In the genomic region with DNA sequence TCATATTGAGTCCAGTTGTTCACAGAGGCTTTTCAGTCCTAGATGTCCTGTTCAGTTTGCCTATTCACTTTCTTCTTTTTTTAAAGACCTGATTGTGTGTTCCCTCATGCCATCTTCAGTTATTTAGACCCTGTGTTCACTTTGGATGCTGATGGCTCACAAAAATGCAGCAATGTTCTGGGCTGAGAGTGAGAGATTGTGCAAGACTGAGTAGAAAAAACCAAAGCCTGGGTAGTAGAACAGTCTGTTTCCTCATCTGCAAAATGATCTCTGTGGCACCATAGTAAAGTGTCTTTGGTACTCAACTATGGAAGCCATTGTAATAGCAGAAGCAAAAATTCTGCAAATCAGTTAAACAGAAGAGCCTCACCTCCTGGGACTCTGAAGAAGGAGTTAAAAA, we compare ENCODE assay signal across 24 cellular contexts.
"Had no signal": no experiment of that assay in that cellular context is flagged by ENCODE, and none has a peak within 500 bp of the region (broad histone marks: within the 10 kb centered on the region; RNA-seq: fewer than 3 reads in every experiment).

No MANE protein-coding gene starts in this region.

- H3K27ac ChIP-seq: VCaP had no signal

- H3K36me3 Mint-ChIP-seq: activated CD4-positive, alpha-beta memory T cell treated with anti-CD3 and anti-CD28 coated beads for 36 hours; activated naive CD4-positive, alpha-beta T cell treated with anti-CD3 and anti-CD28 coated beads, Interleukin-2, amount 50 U/mL, for 72 hours had no signal

- H3K9me3 Mint-ChIP-seq: activated CD4-positive, alpha-beta memory T cell treated with anti-CD3 and anti-CD28 coated beads for 36 hours; activated CD4-positive, alpha-beta T cell treated with anti-CD3 and anti-CD28 coated beads, Interleukin-2, amount 10 ng/mL, durations not matched to agents 7 days and 5 days; activated naive CD4-positive, alpha-beta T cell treated with anti-CD3 and anti-CD28 coated beads, Interleukin-2, amount 50 U/mL, for 72 hours; activated naive CD8-positive, alpha-beta T cell treated with anti-CD3 and anti-CD28 coated beads, Interleukin-2, amount 50 U/mL, for 24 hours; activated T-cell treated with anti-CD3 and anti-CD28 coated beads, Interleukin-2, amount 50 U/mL, for 4 hours had no signal

- FAIRE-seq: RCC 7860, TTC549 had no signal

- H3K4me1 Mint-ChIP-seq: activated CD4-positive, alpha-beta T cell treated with anti-CD3 and anti-CD28 coated beads, Interleukin-2, amount 10 ng/mL, durations not matched to agents 7 days and 5 days; activated naive CD8-positive, alpha-beta T cell treated with anti-CD3 and anti-CD28 coated beads, Interleukin-2, amount 50 U/mL, for 24 hours had no signal

- ATAC-seq: activated naive CD4-positive, alpha-beta T cell treated with anti-CD3 and anti-CD28 coated beads, Interleukin-2, amount 50 U/mL, for 72 hours; activated naive CD8-positive, alpha-beta T cell treated with anti-CD3 and anti-CD28 coated beads, Interleukin-2, amount 50 U/mL, for 24 hours; activated T-cell treated with anti-CD3 and anti-CD28 coated beads, Interleukin-2, amount 50 U/mL, for 4 hours; PC-3 had no signal

- H3K4me3 Mint-ChIP-seq: activated CD4-positive, alpha-beta memory T cell treated with anti-CD3 and anti-CD28 coated beads for 36 hours; activated CD4-positive, alpha-beta T cell treated with anti-CD3 and anti-CD28 coated beads, Interleukin-2, amount 10 ng/mL, durations not matched to agents 7 days and 5 days; activated naive CD8-positive, alpha-beta T cell treated with anti-CD3 and anti-CD28 coated beads, Interleukin-2, amount 50 U/mL, for 24 hours; activated T-cell treated with anti-CD3 and anti-CD28 coated beads, Interleukin-2, amount 50 U/mL, for 4 hours had no signal

- H3K27ac Mint-ChIP-seq: activated CD4-positive, alpha-beta memory T cell treated with anti-CD3 and anti-CD28 coated beads for 36 hours; activated CD4-positive, alpha-beta T cell treated with anti-CD3 and anti-CD28 coated beads, Interleukin-2, amount 10 ng/mL, durations not matched to agents 7 days and 5 days; activated naive CD4-positive, alpha-beta T cell treated with anti-CD3 and anti-CD28 coated beads, Interleukin-2, amount 50 U/mL, for 72 hours; activated naive CD8-positive, alpha-beta T cell treated with anti-CD3 and anti-CD28 coated beads, Interleukin-2, amount 50 U/mL, for 24 hours had no signal

- DNase-seq: activated CD4-positive, alpha-beta memory T cell treated with anti-CD3 and anti-CD28 coated beads for 36 hours; activated CD4-positive, alpha-beta T cell treated with anti-CD3 and anti-CD28 coated beads, Interleukin-2, amount 10 ng/mL, durations not matched to agents 7 days and 5 days; activated CD4-positive, CD25-positive, alpha-beta regulatory T cell; activated CD8-positive, alpha-beta memory T cell treated with anti-CD3 and anti-CD28 coated beads for 24 hours; activated effector memory CD4-positive, alpha-beta T cell treated with anti-CD3 and anti-CD28 coated beads, Interleukin-2, amount 50 U/mL, for 16 hours; activated naive CD4-positive, alpha-beta T cell treated with Interleukin-2 at 50 U/mL for 16 hours; activated naive CD8-positive, alpha-beta T cell treated with anti-CD3 and anti-CD28 coated beads, Interleukin-2, amount 50 U/mL, for 24 hours; activated T-cell treated with anti-CD3 and anti-CD28 coated beads, Interleukin-2, amount 50 U/mL, for 4 hours; cerebellar nuclear complex; KG1; NCI-H1105 treated with DMSO at 0.1 percent for 48 hours; NCI-H1436 treated with DMSO at 0.1 percent for 48 hours; NCI-H187; NCI-H2081; NCI-H446; NCI-H524; PC-3; SHP77; T-helper 2 cell; T1000 had no signal
